30 cellular contexts compared by ENCODE assay signal in the genomic region with DNA sequence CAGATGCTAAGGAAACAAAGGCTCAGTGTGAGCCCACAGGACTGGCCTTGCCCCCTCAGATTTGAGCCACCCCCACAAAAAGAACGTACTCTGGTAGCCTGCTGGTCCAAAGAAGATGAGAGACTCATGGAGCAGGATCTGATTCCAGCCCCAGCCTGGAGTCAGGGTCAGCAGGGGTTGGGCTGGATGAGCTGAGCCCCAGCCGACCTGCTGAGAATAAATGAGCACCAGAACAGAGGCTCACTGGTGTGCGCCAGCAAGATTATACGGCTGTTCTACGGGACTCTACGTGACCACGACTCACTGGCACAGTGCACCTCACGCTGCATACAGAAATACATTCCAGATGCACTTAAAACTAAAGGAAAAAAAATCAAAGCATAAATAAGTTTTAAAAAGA.
"Had no signal": no experiment of that assay in that cellular context is flagged by ENCODE, and none has a peak within 500 bp of the region (broad histone marks: within the 10 kb centered on the region; RNA-seq: fewer than 3 reads in every experiment).

No MANE protein-coding gene starts in this region.

- H3K27me3 ChIP-seq: neutrophil, ovary, right lobe of liver, testis, uterus had no signal

- H3K36me3 ChIP-seq: neutrophil, ovary, right lobe of liver, sigmoid colon, stomach, suprapubic skin, tibial artery, transverse colon, upper lobe of right lung, uterus had no signal

- H3K4me3 Mint-ChIP-seq: naive B cell; naive thymus-derived CD8-positive, alpha-beta T cell; natural killer cell treated with Interleukin-12 subunit alpha and Interleukin-12 subunit beta and Interleukin-15 and Interleukin-18, amount 100 ng/mL, for 72 hours; nephron progenitor cell; neural crest cell; stimulated activated effector memory CD8-positive, alpha-beta T cell treated with anti-CD3 and anti-CD28 coated beads, Interleukin-12 subunit alpha, Interleukin-12 subunit beta, amount 100 ng/mL, for 72 hours; stimulated activated naive B cell treated with anti-CD40 and anti-IgM and Interleukin-4, amounts not matched to agents 10 μg/mL and 1 μg/mL and 100 μg/mL, for 72 hours; stimulated activated naive CD8-positive, alpha-beta T cell treated with anti-CD3 and anti-CD28 coated beads, Interleukin-15, Interleukin-2, amounts not matched to agents 100 ng/mL and 50 ng/mL, for 24 hours had no signal

- H3K9me3 ChIP-seq: neutrophil, ovary, psoas muscle, right lobe of liver, sigmoid colon, suprapubic skin, testis, transverse colon, upper lobe of right lung, uterus had no signal

- H3K9me3 Mint-ChIP-seq: naive B cell; naive thymus-derived CD8-positive, alpha-beta T cell; natural killer cell treated with Interleukin-12 subunit alpha and Interleukin-12 subunit beta and Interleukin-15 and Interleukin-18, amount 100 ng/mL, for 72 hours; nephron progenitor cell; neural crest cell; stimulated activated effector memory CD8-positive, alpha-beta T cell treated with anti-CD3 and anti-CD28 coated beads, Interleukin-12 subunit alpha, Interleukin-12 subunit beta, amount 100 ng/mL, for 72 hours; stimulated activated naive B cell treated with anti-CD40 and anti-IgM and Interleukin-4, amounts not matched to agents 10 μg/mL and 1 μg/mL and 100 μg/mL, for 72 hours; stimulated activated naive CD8-positive, alpha-beta T cell treated with anti-CD3 and anti-CD28 coated beads, Interleukin-15, Interleukin-2, amounts not matched to agents 100 ng/mL and 50 ng/mL, for 24 hours; type B pancreatic cell had no signal

- H3K4me1 Mint-ChIP-seq: naive B cell; stimulated activated effector memory CD8-positive, alpha-beta T cell treated with anti-CD3 and anti-CD28 coated beads, Interleukin-12 subunit alpha, Interleukin-12 subunit beta, amount 100 ng/mL, for 72 hours; stimulated activated naive B cell treated with anti-CD40 and anti-IgM and Interleukin-4, amounts not matched to agents 10 μg/mL and 1 μg/mL and 100 μg/mL, for 72 hours had no signal

- H3K9ac ChIP-seq: parathyroid adenoma had no signal

- H2AFZ ChIP-seq: parathyroid adenoma had no signal

- H3K36me3 Mint-ChIP-seq: naive B cell; naive thymus-derived CD8-positive, alpha-beta T cell; natural killer cell treated with Interleukin-12 subunit alpha and Interleukin-12 subunit beta and Interleukin-15 and Interleukin-18, amount 100 ng/mL, for 72 hours; stimulated activated effector memory CD8-positive, alpha-beta T cell treated with anti-CD3 and anti-CD28 coated beads, Interleukin-12 subunit alpha, Interleukin-12 subunit beta, amount 100 ng/mL, for 72 hours; stimulated activated naive B cell treated with anti-CD40 and anti-IgM and Interleukin-4, amounts not matched to agents 10 μg/mL and 1 μg/mL and 100 μg/mL, for 72 hours; type B pancreatic cell had no signal

- ATAC-seq: naive thymus-derived CD8-positive, alpha-beta T cell; psoas muscle; right cardiac atrium; right lobe of liver; stimulated activated effector memory CD8-positive, alpha-beta T cell treated with anti-CD3 and anti-CD28 coated beads, Interleukin-12 subunit alpha, Interleukin-12 subunit beta, amount 100 ng/mL, for 72 hours; stimulated activated naive B cell treated with anti-CD40 and anti-IgM and Interleukin-4, amounts not matched to agents 10 μg/mL and 1 μg/mL and 100 μg/mL, for 72 hours; upper lobe of right lung had no signal

- H3K4me1 ChIP-seq: parathyroid adenoma, psoas muscle, right lobe of liver, sigmoid colon, stomach, suprapubic skin, testis, tibial artery, transverse colon, upper lobe of right lung, uterus had no signal

- H3K27ac ChIP-seq: ovary, parathyroid adenoma, psoas muscle, right lobe of liver, sigmoid colon, stomach, suprapubic skin, testis, tibial artery, transverse colon, upper lobe of right lung, uterus had no signal

- DNase-seq: naive B cell; naive thymus-derived CD8-positive, alpha-beta T cell; nephron progenitor cell; ovary; right cardiac atrium; right lobe of liver; sigmoid colon; small intestine; stimulated activated CD4-positive, alpha-beta T cell treated with anti-CD3 and anti-CD28 coated beads, Interleukin-15, amount 100 ng/mL, for 24 hours; stimulated activated CD4-positive, alpha-beta T cell treated with anti-CD3 and anti-CD28 coated beads, Interleukin-2, amount 100 ng/mL, for 24 hours; stimulated activated CD4-positive, alpha-beta T cell treated with anti-CD3 and anti-CD28 coated beads, Interleukin-2, amount 100 ng/mL, for 48 hours; stimulated activated CD4-positive, alpha-beta T cell treated with anti-CD3 and anti-CD28 coated beads, Interleukin-4, amount 100 ng/mL, for 24 hours; stimulated activated naive B cell treated with anti-CD40 and anti-IgM and Interleukin-4, amounts not matched to agents 10 μg/mL and 1 μg/mL and 100 μg/mL, for 72 hours; stimulated activated naive CD4-positive, alpha-beta T cell treated with Interleukin-2 at 50 U/mL for 16 hours; stomach; testis; tibial artery; transverse colon; upper lobe of right lung; uterus had no signal

- H3K27ac Mint-ChIP-seq: naive thymus-derived CD8-positive, alpha-beta T cell; natural killer cell treated with Interleukin-12 subunit alpha and Interleukin-12 subunit beta and Interleukin-15 and Interleukin-18, amount 100 ng/mL, for 72 hours; nephron progenitor cell; progenitor cell of endocrine pancreas; stimulated activated effector memory CD8-positive, alpha-beta T cell treated with anti-CD3 and anti-CD28 coated beads, Interleukin-12 subunit alpha, Interleukin-12 subunit beta, amount 100 ng/mL, for 72 hours; stimulated activated naive B cell treated with anti-CD40 and anti-IgM and Interleukin-4, amounts not matched to agents 10 μg/mL and 1 μg/mL and 100 μg/mL, for 72 hours; stimulated activated naive CD8-positive, alpha-beta T cell treated with anti-CD3 and anti-CD28 coated beads, Interleukin-15, Interleukin-2, amounts not matched to agents 100 ng/mL and 50 ng/mL, for 24 hours; type B pancreatic cell had no signal

- H3K4me3 ChIP-seq: ovary, psoas muscle, right lobe of liver, sigmoid colon, stomach, suprapubic skin, testis, tibial artery, transverse colon, upper lobe of right lung, uterus had no signal
